In the genomic region with DNA sequence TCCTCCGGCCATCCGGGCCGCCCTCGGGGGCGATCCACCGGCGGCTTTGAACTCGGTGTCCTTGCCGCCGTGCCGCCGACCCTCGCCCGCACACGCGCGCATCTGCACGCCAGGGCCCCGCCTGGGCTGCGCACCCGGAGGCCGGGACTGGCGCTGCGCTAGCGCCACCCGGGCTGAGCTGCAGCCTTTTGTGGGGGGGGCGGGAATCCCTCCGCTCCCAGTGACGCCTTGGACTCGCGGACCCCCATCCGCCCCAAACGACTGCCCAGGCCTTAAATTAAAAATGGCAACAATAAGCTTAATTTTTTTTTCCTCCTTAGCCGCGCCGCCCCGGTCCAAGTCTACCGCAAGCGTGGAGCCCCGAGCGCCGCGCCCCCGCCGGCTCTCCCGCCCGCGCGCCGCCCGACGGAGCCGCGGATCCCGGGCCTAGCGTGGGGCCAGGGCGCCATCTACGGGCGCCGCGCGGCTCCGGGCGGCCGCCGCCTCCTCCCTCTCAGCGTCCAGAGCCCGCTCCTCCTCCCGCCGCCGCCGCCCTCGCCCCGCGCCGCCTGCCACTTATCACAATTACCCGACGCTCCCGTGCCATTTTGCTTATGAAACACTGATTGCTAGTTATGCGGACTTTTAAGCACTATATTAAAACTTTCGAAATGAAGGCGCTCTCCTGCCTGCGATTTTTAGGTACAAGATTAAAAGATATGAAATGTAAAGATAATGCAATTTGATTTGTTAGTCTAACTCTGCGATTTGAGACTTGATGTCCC, we compare ENCODE assay signal across 8 cellular contexts. TPM values are rescaled to one million over a fixed set of nuclear protein-coding genes. Genes with fewer than 3 reads are reported as not detected.
A peak's percentile ranks its signal among the peaks of the same experiment; 100 is the strongest.
DNase-seq lines count a peak whose midpoint lies in the region; TF ChIP-seq lines count a peak whose summit lies in the region.

No MANE protein-coding gene starts in this region.

- DNase-seq in A673 (ENCODE audit: low spot score) (peak; percentile 90), GM10266 (ENCODE audit: extremely low spot score) (peak; percentile 85), NCI-H128 (lab: John Stamatoyannopoulos, UW; ENCODE audit: unreplicated experiment) (peak; percentile 27), adipocyte (ENCODE audit: low read depth) (peak; percentile 87), SHP77 treated with DMSO at 0.1 percent for 48 hours (lab: John Stamatoyannopoulos, UW) (no peak), cortex of kidney (lab: John Stamatoyannopoulos, UW) (no peak)
- DNase-seq in stimulated activated CD4-positive, alpha-beta T cell treated with anti-CD3 and anti-CD28 coated beads, Interleukin-15, amount 100 ng/mL, for 24 hours, result peak; percentile 73

- intact Hi-C loops in A673 (cut with micrococcal nuclease; ENCODE audit: unreplicated experiment), result loop anchor here (5.0 to 10.0 kb wide), 4 partner anchors 153 to 1759 kb away; no protein-coding TSS in a partner anchor

- H3K4me1 ChIP-seq in A673 (ENCODE audit: insufficient read depth, low read length, poor library complexity, severe bottlenecking) (peaks cover 19% of the 10 kb centered on the region), adipocyte (ENCODE audit: control insufficient read depth, insufficient read depth, low read length) (peaks cover 22% of the 10 kb centered on the region)

- H3K36me3 ChIP-seq in A673 (ENCODE audit: insufficient read depth, low read length, poor library complexity, severe bottlenecking) (no peaks in the 10 kb centered on the region), adipocyte (ENCODE audit: control insufficient read depth, insufficient read depth, low read length, severe bottlenecking) (no peaks in the 10 kb centered on the region)

- H3K4me3 ChIP-seq in A673 (ENCODE audit: low read depth, low read length, poor library complexity, severe bottlenecking) (peak overlapping the region; percentile 53), adipocyte (ENCODE audit: low read length) (peak overlapping the region; percentile 80), iPS-18c (ENCODE audit: insufficient read depth, low read depth, low read length) (peak overlapping the region; percentile 55)

- TF ChIP-seq CTCF in A673 (conservative IDR thresholded peaks at IDR 0.05; ENCODE audit: low read depth, low read length) (peak; percentile 43; the same call in 1 of the 2 replicates), GM10266 (IDR thresholded peaks at IDR 0.05; ENCODE audit: control insufficient read depth, insufficient read depth, low read depth, missing control alignments) (peak; percentile 51)

- H3K27me3 ChIP-seq in A673 (replicated peaks; ENCODE audit: insufficient read depth, low read depth, low read length, poor library complexity) (peaks cover 18% of the 10 kb centered on the region), adipocyte (replicated peaks; ENCODE audit: control insufficient read depth, insufficient read depth, low read length) (no peaks in the 10 kb centered on the region)

- H3K27ac ChIP-seq in A673 (ENCODE audit: low read depth, low read length, poor library complexity, severe bottlenecking), result no peak overlapping the region

- POLR2A ChIA-PET in A673 (lab: Charles Lee; ENCODE audit: low non-redundant PET), result no interaction called here

- H3K9ac ChIP-seq in adipocyte (ENCODE audit: low read length), result peak overlapping the region; percentile 71

- CTCF ChIA-PET in A673 (lab: Charles Lee), result interaction anchor here (0.5 to 1.4 kb wide), 14 partner anchors 9 to 1806 kb away, joined by 3 to 7 read pairs (median 4); a partner anchor contains a TSS

- no peaks in the 10 kb centered on the region for H3K9me3 ChIP-seq in A673 (ENCODE audit: low read depth, low read length, poor library complexity, severe bottlenecking)
- H3K9me3 ChIP-seq in adipocyte (ENCODE audit: control insufficient read depth, low read length), result no peaks in the 10 kb centered on the region
- H3K9me3 ChIP-seq in iPS-18c (ENCODE audit: control insufficient read depth, insufficient read depth, low read length), result peaks cover 3% of the 10 kb centered on the region

- no TSS peak for BruUV-seq in A673 (replicated peaks; lab: Mats Ljungman, UMichigan)

RNA-seq across cellular contexts. Expression of a gene that starts 7.5 kb away (rescaled TPM):
- 52.2 and 56.2 TPM in 2 replicates for total RNA-seq in A673 (2021)

Comparison
In these comparisons a context has a peak if more than half of its experiments do, and no peak if none do; other contexts are left out.
1. DNase-seq: peak in A673 (single experiment), GM10266 (single experiment), NCI-H128 (single experiment), adipocyte (single experiment) and stimulated activated CD4-positive, alpha-beta T cell treated with anti-CD3 and anti-CD28 coated beads, Interleukin-15, amount 100 ng/mL, for 24 hours (single experiment); none in SHP77 treated with DMSO at 0.1 percent for 48 hours (single experiment) and cortex of kidney (single experiment).
2. Peak in every context shown above with its lines, with median percentiles within 50 percentile points of each other: H3K4me3 ChIP-seq.